18 cellular contexts compared by ENCODE assay signal in the genomic region with DNA sequence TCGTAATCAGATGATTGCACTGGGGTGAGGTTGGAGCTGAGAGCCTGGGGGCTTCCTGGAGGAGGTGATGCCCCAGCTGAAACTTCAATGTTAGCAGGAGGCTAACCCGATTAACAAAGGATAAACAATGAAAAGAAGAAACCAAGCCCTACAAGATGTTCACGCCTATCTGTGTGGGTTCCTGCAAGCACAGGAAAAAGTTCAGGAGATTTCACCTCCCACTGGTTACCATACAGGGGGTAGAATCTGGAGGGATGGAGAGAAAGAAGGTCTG. TPM values are rescaled to one million over a fixed set of nuclear protein-coding genes. Genes with fewer than 3 reads are reported as not detected.
DNase-seq lines count a peak whose midpoint lies in the region; ATAC-seq and TF ChIP-seq lines count a peak whose summit lies in the region.
"Had no signal": no experiment of that assay in that cellular context is flagged by ENCODE, and none has a peak within 500 bp of the region (broad histone marks: within the 10 kb centered on the region; RNA-seq: fewer than 3 reads in every experiment).

No MANE protein-coding gene starts in this region.

- no peak for DNase-seq in activated CD8-positive, alpha-beta memory T cell treated with anti-CD3 and anti-CD28 coated beads, Interleukin-2, amount 10 ng/mL, durations not matched to agents 7 days and 5 days
- DNase-seq in activated CD8-positive, alpha-beta memory T cell treated with anti-CD3 and anti-CD28 coated beads for 24 hours = no peak
- no peak for DNase-seq in CD4-positive, alpha-beta T cell
- DNase-seq in T-cell = no peak
- no peak for DNase-seq in endodermal cell
- no peak for DNase-seq in RKO (ENCODE audit: low spot score)
- DNase-seq in stimulated activated naive CD4-positive, alpha-beta T cell treated with Interleukin-2 at 50 U/mL for 16 hours (lab: John Stamatoyannopoulos, UW) = no peak
- DNase-seq: DND-41, GDM1, NCI-H1436, NCI-H2029, NCI-H2171, NCI-H446, NCI-H69 had no signal

- H3K36me3 ChIP-seq in endodermal cell (ENCODE audit: control insufficient read depth, insufficient read depth, low read length) = peaks cover 12% of the 10 kb centered on the region

- peaks cover 92% of the 10 kb centered on the region for H3K36me3 Mint-ChIP-seq in activated CD8-positive, alpha-beta memory T cell treated with anti-CD3 and anti-CD28 coated beads, Interleukin-2, amount 10 ng/mL, durations not matched to agents 7 days and 5 days
- no peaks in the 10 kb centered on the region for H3K36me3 Mint-ChIP-seq in CD4-positive, alpha-beta T cell (ENCODE audit: low read depth)
- H3K36me3 Mint-ChIP-seq in T-cell = peaks cover under 1% of the 10 kb centered on the region
- peaks cover 45% of the 10 kb centered on the region for H3K36me3 Mint-ChIP-seq in endodermal cell (ENCODE audit: low read depth)

- peaks cover 81% of the 10 kb centered on the region for H3K4me1 Mint-ChIP-seq in activated CD8-positive, alpha-beta memory T cell treated with anti-CD3 and anti-CD28 coated beads, Interleukin-2, amount 10 ng/mL, durations not matched to agents 7 days and 5 days
- peaks cover 16% of the 10 kb centered on the region for H3K4me1 Mint-ChIP-seq in CD4-positive, alpha-beta T cell (ENCODE audit: low read depth)
- peaks cover 6 to 37% (median 15%) of the 10 kb centered on the region in 3 donors for H3K4me1 Mint-ChIP-seq in T-cell
- H3K4me1 Mint-ChIP-seq in endodermal cell = peaks cover 23% of the 10 kb centered on the region

- H3K27ac Mint-ChIP-seq in activated CD8-positive, alpha-beta memory T cell treated with anti-CD3 and anti-CD28 coated beads, Interleukin-2, amount 10 ng/mL, durations not matched to agents 7 days and 5 days = peak overlapping the region; percentile 82
- peak overlapping the region; percentile 30 for H3K27ac Mint-ChIP-seq in CD4-positive, alpha-beta T cell
- H3K27ac Mint-ChIP-seq in T-cell (peak overlapping the region; percentile 72 to 89), endodermal cell (peak overlapping the region; percentile 62)
- H3K27ac Mint-ChIP-seq: GM23338 had no signal

- H3K9ac ChIP-seq in endodermal cell (ENCODE audit: extremely low read depth, low read length, poor library complexity, severe bottlenecking) = no peak overlapping the region

- H3K4me3 Mint-ChIP-seq in activated CD8-positive, alpha-beta memory T cell treated with anti-CD3 and anti-CD28 coated beads, Interleukin-2, amount 10 ng/mL, durations not matched to agents 7 days and 5 days = peak overlapping the region; percentile 24
- H3K4me3 Mint-ChIP-seq in CD4-positive, alpha-beta T cell = no peak overlapping the region
- H3K4me3 Mint-ChIP-seq in T-cell (peak overlapping the region in 1 of 3 donors; percentile 14), endodermal cell (no peak overlapping the region)
- H3K4me3 Mint-ChIP-seq: GM23338 had no signal

- ATAC-seq in activated CD8-positive, alpha-beta memory T cell treated with anti-CD3 and anti-CD28 coated beads, Interleukin-2, amount 10 ng/mL, durations not matched to agents 7 days and 5 days = no peak
- no peak for ATAC-seq in CD4-positive, alpha-beta T cell (ENCODE audit: poor library complexity)
- ATAC-seq in T-cell (replicated peaks in 1 of 4) = no peak
- ATAC-seq: GM12878, GM23338, HCT116 had no signal

- no peak overlapping the region for H3K4me3 ChIP-seq in endodermal cell (ENCODE audit: low read length)
- H3K4me3 ChIP-seq: GM12878, GM23338 had no signal

- peaks cover 6% of the 10 kb centered on the region for H3K4me1 ChIP-seq in endodermal cell (ENCODE audit: control insufficient read depth, insufficient read depth, low read length)

- H3K27ac ChIP-seq in CD4-positive, alpha-beta T cell (ENCODE audit: low read depth, low read length) = no peak overlapping the region
- H3K27ac ChIP-seq in endodermal cell (ENCODE audit: low read depth, low read length) = no peak overlapping the region
- H3K27ac ChIP-seq: RWPE1 had no signal

- H3K9me3 ChIP-seq in CD4-positive, alpha-beta T cell (ENCODE audit: control insufficient read depth, low read length) = no peaks in the 10 kb centered on the region
- peaks cover 8% of the 10 kb centered on the region for H3K9me3 ChIP-seq in endodermal cell (ENCODE audit: control insufficient read depth, low read length)

- intact Hi-C loops in CD4-positive, alpha-beta T cell (cut with DNase I, micrococcal nuclease) = no loop called here

- CTCF ChIA-PET in activated CD8-positive, alpha-beta memory T cell treated with anti-CD3 and anti-CD28 coated beads, Interleukin-2, amount 10 ng/mL, durations not matched to agents 7 days and 5 days (lab: Charles Lee) = interaction anchor here (1.4 kb wide), 1 partner anchor 25 kb away, joined by 5 read pairs; no protein-coding TSS in a partner anchor
- CTCF ChIA-PET in CD4-positive, alpha-beta T cell (lab: Charles Lee) = interaction anchor here (1.5 kb wide), 1 partner anchor 39 kb away, joined by 3 read pairs; no protein-coding TSS in a partner anchor
- CTCF ChIA-PET in T-cell (lab: Charles Lee) = interaction anchor here in 1 of 2 donors (0.6 to 1.8 kb wide), 2 partner anchors 39 to 78 kb away, joined by 4 to 9 read pairs; no protein-coding TSS in a partner anchor

- POLR2A ChIA-PET in CD4-positive, alpha-beta T cell (lab: Charles Lee) = no interaction called here
- POLR2A ChIA-PET in T-cell (lab: Charles Lee) = no interaction called here

- 64 to 70% methylated on average over 2 to 3 of the region's 3 CpGs for WGBS in endodermal cell (ENCODE audit: insufficient coverage in 1 of 2, insufficient read length in 1 of 2), 2 experiments

- no peaks in the 10 kb centered on the region for H3K27me3 ChIP-seq in CD4-positive, alpha-beta T cell (ENCODE audit: control insufficient read depth, insufficient read depth, low read length)
- H3K27me3 ChIP-seq in endodermal cell (ENCODE audit: control insufficient read depth, insufficient read depth, low read length, poor library complexity, severe bottlenecking) = no peaks in the 10 kb centered on the region

- H3K27me3 Mint-ChIP-seq in activated CD8-positive, alpha-beta memory T cell treated with anti-CD3 and anti-CD28 coated beads, Interleukin-2, amount 10 ng/mL, durations not matched to agents 7 days and 5 days = no peaks in the 10 kb centered on the region
- H3K27me3 Mint-ChIP-seq in CD4-positive, alpha-beta T cell = peaks cover 5% of the 10 kb centered on the region
- H3K27me3 Mint-ChIP-seq in T-cell (peaks cover 0 to 1% of the 10 kb centered on the region in 2 donors), endodermal cell (ENCODE audit: insufficient read depth) (no peaks in the 10 kb centered on the region)

- peaks cover 11% of the 10 kb centered on the region for H3K9me3 Mint-ChIP-seq in activated CD8-positive, alpha-beta memory T cell treated with anti-CD3 and anti-CD28 coated beads, Interleukin-2, amount 10 ng/mL, durations not matched to agents 7 days and 5 days (ENCODE audit: low read depth)
- H3K9me3 Mint-ChIP-seq in CD4-positive, alpha-beta T cell = peaks cover 10% of the 10 kb centered on the region
- H3K9me3 Mint-ChIP-seq in T-cell (peaks cover 0 to 8% (median 4%) of the 10 kb centered on the region in 3 donors), endodermal cell (peaks cover 4% of the 10 kb centered on the region)

- TF ChIP-seq CTCF in CD4-positive, alpha-beta T cell (IDR thresholded peaks at IDR 0.05) = no peak
- no peak for TF ChIP-seq CTCF in endodermal cell (conservative IDR thresholded peaks at IDR 0.05)

RNA-seq across cellular contexts. Expression of gene JAKMIP1, which starts 27.5 kb away (rescaled TPM):
- total RNA-seq in activated CD8-positive, alpha-beta memory T cell treated with anti-CD3 and anti-CD28 coated beads, Interleukin-2, amount 10 ng/mL, durations not matched to agents 7 days and 5 days = 10 to 100 TPM; 41.7 to 57.8 TPM
- 1 to 10 TPM; 2.0 to 2.1 TPM for total RNA-seq in CD4-positive, alpha-beta T cell
- total RNA-seq in T-cell (10 to 100 TPM in 1 of 5 donors, 1 to 10 TPM in 4; 3.5 to 14.0 (median 6.1) TPM), endodermal cell (10 to 100 TPM; 10.4 to 11.2 TPM)
- 2.0 TPM for polyA plus RNA-seq in endodermal cell (2013, experiment 1 of 2)
- polyA plus RNA-seq in endodermal cell (2013, experiment 2 of 2) = 3.6 TPM

Comparison
In these comparisons a context has a peak if more than half of its experiments do, and no peak if none do; other contexts are left out.
1. H3K27ac Mint-ChIP-seq: peak in every context shown above with its lines; median percentile 82 in activated CD8-positive, alpha-beta memory T cell treated with anti-CD3 and anti-CD28 coated beads, Interleukin-2, amount 10 ng/mL, durations not matched to agents 7 days and 5 days; 80 in T-cell; 62 in endodermal cell; 30 in CD4-positive, alpha-beta T cell.